ENCODE assay signal across 24 cellular contexts in the genomic region with DNA sequence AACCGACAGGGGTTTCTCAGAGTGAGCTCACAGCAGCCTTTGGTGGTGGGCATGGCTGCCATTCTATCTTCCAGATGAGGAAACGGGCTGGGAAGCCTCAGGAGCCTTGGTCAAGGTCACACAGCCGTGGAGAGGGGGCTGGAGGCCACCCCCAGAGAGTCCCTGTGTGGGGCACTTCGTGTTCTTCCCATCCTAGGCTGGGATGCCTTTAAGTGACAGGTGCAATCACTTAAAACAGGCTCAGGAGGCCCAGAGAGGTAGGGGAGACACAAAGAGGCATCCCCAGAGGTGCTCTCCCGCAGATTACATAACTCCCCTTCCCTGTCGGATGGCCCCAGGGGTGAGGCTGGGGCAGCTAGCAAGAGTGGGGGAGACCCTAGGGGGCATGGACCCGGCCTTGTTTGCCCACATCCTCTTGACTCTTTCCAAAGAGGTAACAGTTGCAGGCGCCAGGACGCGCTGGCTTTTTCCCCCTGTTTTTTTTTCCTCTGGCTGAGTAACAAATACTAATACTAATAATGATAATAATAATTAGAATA. TPM values are rescaled to one million over a fixed set of nuclear protein-coding genes. Genes with fewer than 3 reads are reported as not detected.
DNase-seq lines count a peak whose midpoint lies in the region; ATAC-seq and TF ChIP-seq lines count a peak whose summit lies in the region.
"Had no signal": no experiment of that assay in that cellular context is flagged by ENCODE, and none has a peak within 500 bp of the region (broad histone marks: within the 10 kb centered on the region; RNA-seq: fewer than 3 reads in every experiment).

No MANE protein-coding gene starts in this region.

- no peak overlapping the region for H2BK15ac ChIP-seq in mesenchymal stem cell (ENCODE audit: low read depth, poor library complexity, severe bottlenecking)

- 46% methylated on average over 6 of the region's 10 CpGs for WGBS in mesenchymal stem cell
- 37% methylated on average over 7 of the region's 10 CpGs for WGBS in suprapubic skin

- no peaks in the 10 kb centered on the region for H3K36me3 Mint-ChIP-seq in activated CD8-positive, alpha-beta T cell treated with anti-CD3 and anti-CD28 coated beads, Interleukin-2, amount 10 ng/mL, durations not matched to agents 7 days and 5 days (ENCODE audit: low read depth)
- no peaks in the 10 kb centered on the region for H3K36me3 Mint-ChIP-seq in activated CD8-positive, alpha-beta T cell treated with anti-CD3 and anti-CD28 coated beads for 36 hours (ENCODE audit: low read depth)

- H2BK5ac ChIP-seq in mesenchymal stem cell (ENCODE audit: low read depth, low read length, poor library complexity, severe bottlenecking), result no peak overlapping the region

- TF ChIP-seq POLR2A in suprapubic skin (IDR thresholded peaks at IDR 0.05), result no peak

- H3K79me2 ChIP-seq in PC-9 (ENCODE audit: low read depth), result no peaks in the 10 kb centered on the region

- peak; percentile 18 for ATAC-seq in activated CD8-positive, alpha-beta T cell treated with anti-CD3 and anti-CD28 coated beads, Interleukin-2, amount 10 ng/mL, durations not matched to agents 7 days and 5 days
- ATAC-seq in activated CD8-positive, alpha-beta T cell treated with anti-CD3 and anti-CD28 coated beads for 36 hours, result no peak
- ATAC-seq in GM21423 (IDR thresholded peaks at IDR 0.05; ENCODE audit: unreplicated experiment), result no peak
- no peak for ATAC-seq in GM18870 (IDR thresholded peaks at IDR 0.05; ENCODE audit: unreplicated experiment)
- ATAC-seq: mucosa of descending colon had no signal

- H3K4ac ChIP-seq in mesenchymal stem cell (ENCODE audit: low read depth in 1 of 2, low read length in 2 of 2), result no peak overlapping the region

- H3K4me1 ChIP-seq in PC-9 (replicated peaks; ENCODE audit: insufficient read depth) (peaks cover 24% of the 10 kb centered on the region), mesenchymal stem cell (ENCODE audit: control insufficient read depth, insufficient read depth, low read depth, low read length) (peaks cover 12% of the 10 kb centered on the region), suprapubic skin (peaks cover 31% of the 10 kb centered on the region)

- peaks cover 36% of the 10 kb centered on the region for H3K4me1 Mint-ChIP-seq in activated CD8-positive, alpha-beta T cell treated with anti-CD3 and anti-CD28 coated beads, Interleukin-2, amount 10 ng/mL, durations not matched to agents 7 days and 5 days (ENCODE audit: low read depth)
- H3K4me1 Mint-ChIP-seq in activated CD8-positive, alpha-beta T cell treated with anti-CD3 and anti-CD28 coated beads for 36 hours (ENCODE audit: low read depth), result peaks cover 24% of the 10 kb centered on the region

- H3K9ac ChIP-seq in mesenchymal stem cell (ENCODE audit: low read length), result peak overlapping the region; percentile 73

- H3K27ac Mint-ChIP-seq in activated CD8-positive, alpha-beta T cell treated with anti-CD3 and anti-CD28 coated beads, Interleukin-2, amount 10 ng/mL, durations not matched to agents 7 days and 5 days, result no peak overlapping the region
- H3K27ac Mint-ChIP-seq in activated CD8-positive, alpha-beta T cell treated with anti-CD3 and anti-CD28 coated beads for 36 hours, result no peak overlapping the region
- H3K27ac Mint-ChIP-seq: activated B cell treated with CpG ODN at 0.5 μM for 24 hours; activated T-helper 17 cell treated with anti-CD3 and anti-CD28 coated beads, Interleukin-2, amount 50 U/mL, for 72 hours; T-helper 1 cell treated with Interleukin-12 subunit alpha and Interleukin-12 subunit beta and Interleukin-4 antibody, amounts not matched to agents 30 μg/mL and 1 μg/mL, for 36 hours had no signal

- H2BK12ac ChIP-seq in mesenchymal stem cell (ENCODE audit: low read length in 2 of 2), result no peak overlapping the region

- no peak overlapping the region for H2BK120ac ChIP-seq in mesenchymal stem cell (ENCODE audit: low read depth, low read length)

- intact Hi-C loops in activated CD8-positive, alpha-beta T cell treated with anti-CD3 and anti-CD28 coated beads for 36 hours (cut with micrococcal nuclease), result no loop called here
- intact Hi-C loops in PC-9 (cut with micrococcal nuclease; ENCODE audit: unreplicated experiment), result loop anchor here (10.0 kb wide), 1 partner anchor 155 kb away; no protein-coding TSS in a partner anchor

- POLR2A ChIA-PET in activated CD8-positive, alpha-beta T cell treated with anti-CD3 and anti-CD28 coated beads, Interleukin-2, amount 10 ng/mL, durations not matched to agents 7 days and 5 days (lab: Charles Lee), result no interaction called here
- POLR2A ChIA-PET in activated CD8-positive, alpha-beta T cell treated with anti-CD3 and anti-CD28 coated beads for 36 hours (lab: Charles Lee), result no interaction called here
- POLR2A ChIA-PET in PC-9 (lab: Charles Lee; ENCODE audit: unreplicated experiment), result no interaction called here

- H3K27me3 Mint-ChIP-seq in activated CD8-positive, alpha-beta T cell treated with anti-CD3 and anti-CD28 coated beads, Interleukin-2, amount 10 ng/mL, durations not matched to agents 7 days and 5 days (ENCODE audit: low read depth), result peaks cover 59% of the 10 kb centered on the region
- peaks cover 49% of the 10 kb centered on the region for H3K27me3 Mint-ChIP-seq in activated CD8-positive, alpha-beta T cell treated with anti-CD3 and anti-CD28 coated beads for 36 hours

- H3F3A ChIP-seq in PC-9 (ENCODE audit: insufficient read depth, low read depth), result peaks cover 41% of the 10 kb centered on the region

- H3K4me3 ChIP-seq in PC-9, result no peak overlapping the region
- peak overlapping the region in 1 of 2 experiments; percentile 73 for H3K4me3 ChIP-seq in mesenchymal stem cell (ENCODE audit: insufficient read depth in 1 of 2, low read depth in 1 of 2, low read length in 2 of 2)
- peak overlapping the region; percentile 50 for H3K4me3 ChIP-seq in suprapubic skin
- H3K4me3 ChIP-seq: mucosa of descending colon had no signal

- no peak overlapping the region for H2AK5ac ChIP-seq in mesenchymal stem cell (ENCODE audit: low read length, severe bottlenecking)

- H3K9me2 ChIP-seq in PC-9 (ENCODE audit: insufficient read depth), result no peaks in the 10 kb centered on the region

- CTCF ChIA-PET in activated CD8-positive, alpha-beta T cell treated with anti-CD3 and anti-CD28 coated beads, Interleukin-2, amount 10 ng/mL, durations not matched to agents 7 days and 5 days (lab: Charles Lee), result no interaction called here
- CTCF ChIA-PET in activated CD8-positive, alpha-beta T cell treated with anti-CD3 and anti-CD28 coated beads for 36 hours (lab: Charles Lee), result interaction anchor here (1.2 kb wide), 1 partner anchor 337 kb away, joined by 3 read pairs; no protein-coding TSS in a partner anchor
- CTCF ChIA-PET in PC-9 (lab: Charles Lee), result no interaction called here

- H3K9me3 Mint-ChIP-seq in activated CD8-positive, alpha-beta T cell treated with anti-CD3 and anti-CD28 coated beads, Interleukin-2, amount 10 ng/mL, durations not matched to agents 7 days and 5 days (ENCODE audit: insufficient read depth), result no peaks in the 10 kb centered on the region
- H3K9me3 Mint-ChIP-seq in activated CD8-positive, alpha-beta T cell treated with anti-CD3 and anti-CD28 coated beads for 36 hours, result no peaks in the 10 kb centered on the region
- H3K9me3 Mint-ChIP-seq: activated B cell treated with CpG ODN at 0.5 μM for 24 hours; activated T-helper 17 cell treated with anti-CD3 and anti-CD28 coated beads, Interleukin-2, amount 50 U/mL, for 72 hours; T-helper 1 cell treated with Interleukin-12 subunit alpha and Interleukin-12 subunit beta and Interleukin-4 antibody, amounts not matched to agents 30 μg/mL and 1 μg/mL, for 36 hours had no signal

- H3K23ac ChIP-seq in mesenchymal stem cell (ENCODE audit: low read length in 2 of 2), result no peak overlapping the region

- H4K91ac ChIP-seq in mesenchymal stem cell (ENCODE audit: low read length), result no peak overlapping the region

- no peak for DNase-seq in activated CD8-positive, alpha-beta T cell treated with anti-CD3 and anti-CD28 coated beads, Interleukin-2, amount 10 ng/mL, durations not matched to agents 7 days and 5 days
- DNase-seq in activated CD8-positive, alpha-beta T cell treated with anti-CD3 and anti-CD28 coated beads for 36 hours, result no peak
- DNase-seq in PC-9 (no peak), mesenchymal stem cell (no peak), suprapubic skin (ENCODE audit: low spot score in 2 of 2) (no peak), NCI-H69 (lab: John Stamatoyannopoulos, UW) (no peak)
- DNase-seq: activated B cell treated with CpG ODN at 0.5 μM for 24 hours; C1 segment of cervical spinal cord; central memory CD4-positive, alpha-beta T cell; DMS79; HCEC 1CT; Kasumi-1; NCI-H1436; NCI-H446; posterior cingulate gyrus; SHP77 treated with DMSO at 0.1 percent for 48 hours; stimulated activated CD4-positive, alpha-beta T cell treated with anti-CD3 and anti-CD28 coated beads, Interleukin-12 subunit alpha, Interleukin-12 subunit beta, amount 100 ng/mL, for 4 hours; thyroid gland had no signal

- H3K27me3 ChIP-seq in PC-9 (ENCODE audit: insufficient read depth, low read depth) (peaks cover 9% of the 10 kb centered on the region), mesenchymal stem cell (ENCODE audit: control insufficient read depth in 1 of 2, insufficient read depth in 1 of 2, low read length in 2 of 2) (peaks cover 41 to 91% of the 10 kb centered on the region in 2 experiments), suprapubic skin (peaks cover 69% of the 10 kb centered on the region)

- peaks cover 4% of the 10 kb centered on the region; the same call in 1 of the 2 replicates for H4K20me1 ChIP-seq in PC-9 (ENCODE audit: insufficient read depth)

- no peak for TF ChIP-seq EP300 in suprapubic skin (IDR thresholded peaks at IDR 0.05)

- no peak overlapping the region for H4K8ac ChIP-seq in mesenchymal stem cell (ENCODE audit: low read length)

- no peak overlapping the region for H2AFZ ChIP-seq in PC-9
- no peak overlapping the region for H2AFZ ChIP-seq in mesenchymal stem cell (ENCODE audit: low read depth, low read length)

- H3K9me3 ChIP-seq in PC-9 (ENCODE audit: insufficient read depth, low read depth) (no peaks in the 10 kb centered on the region), mesenchymal stem cell (ENCODE audit: control insufficient read depth, low read length) (no peaks in the 10 kb centered on the region), suprapubic skin (no peaks in the 10 kb centered on the region)
- H3K9me3 ChIP-seq: mucosa of descending colon, thyroid gland had no signal

- no TSS peak for BruUV-seq in PC-9 (replicated peaks; lab: Mats Ljungman, UMichigan)

- peak overlapping the region; percentile 53; the same call in 1 of the 2 replicates for H3K4me2 ChIP-seq in PC-9
- no peak overlapping the region for H3K4me2 ChIP-seq in mesenchymal stem cell (ENCODE audit: low read length, poor library complexity, severe bottlenecking)

- H3K18ac ChIP-seq in mesenchymal stem cell (ENCODE audit: low read depth in 1 of 2, low read length in 2 of 2), result no peak overlapping the region

- H3K79me1 ChIP-seq in mesenchymal stem cell (replicated peaks; ENCODE audit: low read length, poor library complexity, severe bottlenecking), result no peaks in the 10 kb centered on the region

- no peak for TF ChIP-seq CTCF in activated CD8-positive, alpha-beta T cell treated with anti-CD3 and anti-CD28 coated beads for 36 hours (IDR thresholded peaks at IDR 0.05)
- TF ChIP-seq CTCF in PC-9 (conservative IDR thresholded peaks at IDR 0.05) (no peak), suprapubic skin (IDR thresholded peaks at IDR 0.05) (no peak)

- no peak overlapping the region for H3K4me3 Mint-ChIP-seq in activated CD8-positive, alpha-beta T cell treated with anti-CD3 and anti-CD28 coated beads, Interleukin-2, amount 10 ng/mL, durations not matched to agents 7 days and 5 days
- H3K4me3 Mint-ChIP-seq in activated CD8-positive, alpha-beta T cell treated with anti-CD3 and anti-CD28 coated beads for 36 hours, result no peak overlapping the region
- H3K4me3 Mint-ChIP-seq: activated T-helper 17 cell treated with anti-CD3 and anti-CD28 coated beads, Interleukin-2, amount 50 U/mL, for 72 hours; T-helper 1 cell treated with Interleukin-12 subunit alpha and Interleukin-12 subunit beta and Interleukin-4 antibody, amounts not matched to agents 30 μg/mL and 1 μg/mL, for 36 hours had no signal

- no peak overlapping the region for H3K14ac ChIP-seq in mesenchymal stem cell (ENCODE audit: low read length in 2 of 2)

- no peak overlapping the region for H3K27ac ChIP-seq in PC-9
- no peak overlapping the region for H3K27ac ChIP-seq in mesenchymal stem cell (ENCODE audit: low read length, poor library complexity, severe bottlenecking)
- H3K27ac ChIP-seq in suprapubic skin, result no peak overlapping the region
- H3K27ac ChIP-seq: thyroid gland had no signal

- H3K36me3 ChIP-seq in PC-9 (ENCODE audit: low read depth), result no peaks in the 10 kb centered on the region
- no peaks in the 10 kb centered on the region for H3K36me3 ChIP-seq in mesenchymal stem cell (ENCODE audit: control insufficient read depth in 1 of 2, insufficient read depth in 2 of 2, low read depth in 1 of 2, low read length in 2 of 2)
- no peaks in the 10 kb centered on the region for H3K36me3 ChIP-seq in suprapubic skin
- H3K36me3 ChIP-seq: thyroid gland had no signal

RNA-seq across cellular contexts. Expression of a gene that starts 17.5 kb away (rescaled TPM):
- total RNA-seq in activated CD8-positive, alpha-beta T cell treated with anti-CD3 and anti-CD28 coated beads, Interleukin-2, amount 10 ng/mL, durations not matched to agents 7 days and 5 days, result not detected
- not detected for total RNA-seq in activated CD8-positive, alpha-beta T cell treated with anti-CD3 and anti-CD28 coated beads for 36 hours
- 0.94 and 1.2 TPM in 2 replicates for total RNA-seq in PC-9 (2021)
- 1.9 TPM for polyA plus RNA-seq in mesenchymal stem cell (2013, experiment 1 of 2)
- 1.9 TPM for polyA plus RNA-seq in mesenchymal stem cell (2013, experiment 2 of 2)
- under 1 TPM; 0.17 to 0.89 (median 0.22) TPM for total RNA-seq in suprapubic skin
- total RNA-seq: activated B cell treated with CpG ODN at 0.5 μM for 24 hours; activated CD8-positive, alpha-beta memory T cell treated with anti-CD3 and anti-CD28 coated beads for 36 hours; activated T-helper 17 cell treated with anti-CD3 and anti-CD28 coated beads, Interleukin-2, amount 50 U/mL, for 72 hours had no signal
